In genomic region chr17:2369039-2369438, GRCh38 we compare ENCODE assay signal across 22 cellular contexts.
"Had no signal": no experiment of that assay in that cellular context is flagged by ENCODE, and none has a peak within 500 bp of the region (broad histone marks: within the 10 kb centered on the region; RNA-seq: fewer than 3 reads in every experiment).

No MANE protein-coding gene starts in this region.

- ATAC-seq: activated naive CD4-positive, alpha-beta T cell treated with anti-CD3 and anti-CD28 coated beads, Interleukin-2, amount 50 U/mL, for 72 hours; activated T-cell treated with anti-CD3 and anti-CD28 coated beads, Interleukin-2, amount 50 U/mL, for 4 hours; lower lobe of right lung; pancreas had no signal

- H3K9me3 ChIP-seq: esophagus squamous epithelium, heart left ventricle, lower lobe of right lung, pancreas, tibial nerve, uterus had no signal

- H3K27me3 ChIP-seq: esophagus squamous epithelium, heart left ventricle, neural progenitor cell, pancreas, tibial nerve, uterus had no signal

- FAIRE-seq: colon, endometrium, frontal cortex, pancreas had no signal

- H3K36me3 ChIP-seq: neural progenitor cell, pancreas, uterus had no signal

- DNase-seq: activated CD4-positive, alpha-beta memory T cell treated with anti-CD3 and anti-CD28 coated beads for 36 hours; activated CD4-positive, alpha-beta T cell treated with anti-CD3 and anti-CD28 coated beads for 1 hour; activated gamma-delta T cell; activated T-cell treated with anti-CD3 and anti-CD28 coated beads, Interleukin-2, amount 50 U/mL, for 4 hours; caudate nucleus; esophagus squamous epithelium; left colon; lower lobe of right lung; midbrain; pancreas; stimulated activated CD4-positive, alpha-beta T cell treated with anti-CD3 and anti-CD28 coated beads, Interleukin-4, amount 100 ng/mL, for 1 hour; stimulated activated naive CD4-positive, alpha-beta T cell; substantia nigra; T-helper 9 cell; uterus had no signal

- H3K9ac ChIP-seq: neural progenitor cell had no signal

- H2AFZ ChIP-seq: neural progenitor cell had no signal

- H3K4me2 ChIP-seq: neural progenitor cell had no signal

- H3K27ac ChIP-seq: lower lobe of right lung, neural progenitor cell, pancreas, tibial nerve, uterus had no signal

- H3K4me3 ChIP-seq: esophagus squamous epithelium, heart left ventricle, lower lobe of right lung, neural progenitor cell, pancreas, tibial nerve, uterus had no signal

- H3K4me1 ChIP-seq: pancreas, uterus had no signal
